In the genomic region with DNA sequence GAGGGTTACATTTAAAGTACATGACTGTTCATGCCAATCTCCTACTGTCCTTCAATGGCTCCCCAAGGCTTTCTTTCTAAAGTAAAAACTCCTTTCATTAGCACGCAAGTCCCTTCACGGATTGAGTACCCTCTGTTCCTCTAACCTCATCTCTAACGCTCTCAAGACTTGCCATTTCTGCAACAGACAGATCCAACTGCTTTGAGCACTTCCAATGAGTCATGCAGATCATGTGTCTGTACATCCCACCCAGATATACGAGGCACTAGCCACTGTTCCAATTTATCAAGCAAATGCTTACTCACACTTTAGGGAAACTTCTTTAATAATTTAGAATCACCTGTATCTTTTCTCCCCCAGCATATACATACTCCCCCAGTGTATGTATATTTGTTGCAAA, we compare ENCODE assay signal across 29 cellular contexts.
A peak's percentile ranks its signal among the peaks of the same experiment; 100 is the strongest.
DNase-seq lines count a peak whose midpoint lies in the region; ATAC-seq, FAIRE-seq and TF ChIP-seq lines count a peak whose summit lies in the region.
"Had no signal": no experiment of that assay in that cellular context is flagged by ENCODE, and none has a peak within 500 bp of the region (broad histone marks: within the 10 kb centered on the region; RNA-seq: fewer than 3 reads in every experiment).

No MANE protein-coding gene starts in this region.

- H3K27me3 Mint-ChIP-seq in astrocyte (ENCODE audit: low read depth, unreplicated experiment): no peaks in the 10 kb centered on the region
- no peaks in the 10 kb centered on the region for H3K27me3 Mint-ChIP-seq in activated T-helper 17 cell treated with anti-CD3 and anti-CD28 coated beads, Interleukin-2, amount 50 U/mL, for 72 hours
- H3K27me3 Mint-ChIP-seq: CD4-positive, alpha-beta T cell; IgD-negative memory B cell had no signal

- H3K4me1 ChIP-seq in astrocyte (ENCODE audit: insufficient read depth, low read length) (no peaks in the 10 kb centered on the region), fibroblast of lung (ENCODE audit: control insufficient read depth, extremely low read depth, insufficient read depth, low read length) (peaks cover 2% of the 10 kb centered on the region)

- H3K4me3 ChIP-seq in astrocyte (ENCODE audit: insufficient read depth, low read depth, low read length) (no peak overlapping the region), fibroblast of lung (replicated peaks in 1 of 4; ENCODE audit: control extremely low read depth in 1 of 4, insufficient read depth in 1 of 4, low read depth in 3 of 4, low read length in 4 of 4) (no peak overlapping the region)
- H3K4me3 ChIP-seq: BLaER1 treated with 17β-estradiol and CSF1 and Interleukin-3, amounts not matched to agents 10 nM and 100 nM had no signal

- H3K9me3 Mint-ChIP-seq in astrocyte (ENCODE audit: unreplicated experiment): peaks cover 3% of the 10 kb centered on the region
- H3K9me3 Mint-ChIP-seq in activated T-helper 17 cell treated with anti-CD3 and anti-CD28 coated beads, Interleukin-2, amount 50 U/mL, for 72 hours: peaks cover 10% of the 10 kb centered on the region

- H3K9ac ChIP-seq in astrocyte (ENCODE audit: low read length) (no peak overlapping the region), fibroblast of lung (ENCODE audit: insufficient read depth, low read length) (no peak overlapping the region)
- H3K9ac ChIP-seq: BLaER1 treated with 17β-estradiol and CSF1 and Interleukin-3, amounts not matched to agents 10 nM and 100 nM; KMS-11 had no signal

- TF ChIP-seq CTCF in astrocyte (IDR thresholded peaks at IDR 0.05; ENCODE audit: insufficient read depth, low read depth, low read length) (no peak), fibroblast of lung (conservative IDR thresholded peaks at IDR 0.05 in 1 of 2, IDR thresholded peaks at IDR 0.05 in 1 of 2; ENCODE audit: low read depth in 1 of 2, low read length in 2 of 2) (no peak)

- no peak for FAIRE-seq in astrocyte (lab: Jason Lieb, UNC)
- FAIRE-seq: A204.1, GM12891, H1 had no signal

- no peak for ATAC-seq in activated T-helper 17 cell treated with anti-CD3 and anti-CD28 coated beads, Interleukin-2, amount 50 U/mL, for 72 hours (replicated peaks)

- DNase-seq in EH (ENCODE audit: low read depth): peak; percentile 45
- DNase-seq in astrocyte (ENCODE audit: low read depth): peak; percentile 4
- DNase-seq in fibroblast of lung (ENCODE audit: low read depth in 2 of 2): peak; percentile 21 to 39
- DNase-seq in myocyte (ENCODE audit: low read depth): peak; percentile 18
- no peak for DNase-seq in activated CD8-positive, alpha-beta memory T cell treated with anti-CD3 and anti-CD28 coated beads, Interleukin-2, amount 50 U/mL, for 48 hours
- no peak for DNase-seq in NCI-H1417 (lab: John Stamatoyannopoulos, UW)
- no peak for DNase-seq in mucosa of gallbladder (ENCODE audit: low spot score)
- DNase-seq: AML-193; CD4-positive, alpha-beta T cell; COR-L47; EL; GF-D8; HCEC 1CT; NCI-H1092 treated with DMSO at 0.1 percent for 48 hours; NCI-H146; NCI-H1930; NCI-H2107; NCI-H446; NCI-H524 treated with DMSO at 0.1 percent for 48 hours; NCI-H774; Right ventricle myocardium superior; RPMI8226 had no signal

- H2AFZ ChIP-seq in astrocyte (ENCODE audit: low read depth, low read length) (no peak overlapping the region), fibroblast of lung (ENCODE audit: low read length) (no peak overlapping the region)

- H3K36me3 ChIP-seq in astrocyte (ENCODE audit: insufficient read depth, low read length) (no peaks in the 10 kb centered on the region), fibroblast of lung (ENCODE audit: control insufficient read depth, insufficient read depth, low read length) (no peaks in the 10 kb centered on the region)
- H3K36me3 ChIP-seq: BLaER1 treated with 17β-estradiol and CSF1 and Interleukin-3, amounts not matched to agents 10 nM and 100 nM had no signal

- no peak overlapping the region for H3K27ac Mint-ChIP-seq in astrocyte (ENCODE audit: unreplicated experiment)
- no peak overlapping the region for H3K27ac Mint-ChIP-seq in activated T-helper 17 cell treated with anti-CD3 and anti-CD28 coated beads, Interleukin-2, amount 50 U/mL, for 72 hours
- H3K27ac Mint-ChIP-seq: CD4-positive, alpha-beta T cell; IgD-negative memory B cell had no signal

- H3K4me1 Mint-ChIP-seq in astrocyte (ENCODE audit: low read depth, unreplicated experiment): peaks cover 11% of the 10 kb centered on the region
- no peaks in the 10 kb centered on the region for H3K4me1 Mint-ChIP-seq in activated T-helper 17 cell treated with anti-CD3 and anti-CD28 coated beads, Interleukin-2, amount 50 U/mL, for 72 hours
- H3K4me1 Mint-ChIP-seq: IgD-negative memory B cell had no signal

- H4K20me1 ChIP-seq in astrocyte (ENCODE audit: insufficient read depth, low read length): no peaks in the 10 kb centered on the region
- no peaks in the 10 kb centered on the region for H4K20me1 ChIP-seq in fibroblast of lung (ENCODE audit: control insufficient read depth, extremely low read depth, insufficient read depth, low read length)
- H4K20me1 ChIP-seq: BLaER1 treated with 17β-estradiol and CSF1 and Interleukin-3, amounts not matched to agents 10 nM and 100 nM had no signal

- H3K36me3 Mint-ChIP-seq in astrocyte (ENCODE audit: low read depth, unreplicated experiment): no peaks in the 10 kb centered on the region
- H3K36me3 Mint-ChIP-seq in activated T-helper 17 cell treated with anti-CD3 and anti-CD28 coated beads, Interleukin-2, amount 50 U/mL, for 72 hours (ENCODE audit: low read depth): no peaks in the 10 kb centered on the region
- H3K36me3 Mint-ChIP-seq: IgD-negative memory B cell had no signal

- H3K9me3 ChIP-seq in astrocyte (ENCODE audit: insufficient read depth, low read depth, low read length): no peaks in the 10 kb centered on the region
- H3K9me3 ChIP-seq in fibroblast of lung (ENCODE audit: control insufficient read depth, insufficient read depth, low read depth, low read length): no peaks in the 10 kb centered on the region

- no peaks in the 10 kb centered on the region for H3K79me2 ChIP-seq in astrocyte (ENCODE audit: insufficient read depth, low read length)
- H3K79me2 ChIP-seq in fibroblast of lung (ENCODE audit: control insufficient read depth, insufficient read depth, low read length): no peaks in the 10 kb centered on the region

- H3K4me2 ChIP-seq in astrocyte (ENCODE audit: low read length) (no peak overlapping the region), fibroblast of lung (ENCODE audit: extremely low read depth, insufficient read depth, low read length) (no peak overlapping the region)
- H3K4me2 ChIP-seq: BLaER1 treated with 17β-estradiol and CSF1 and Interleukin-3, amounts not matched to agents 10 nM and 100 nM; KMS-11 had no signal

- H3K27ac ChIP-seq in astrocyte (ENCODE audit: low read depth, low read length): no peak overlapping the region
- no peak overlapping the region for H3K27ac ChIP-seq in fibroblast of lung (ENCODE audit: insufficient read depth, low read length)
- H3K27ac ChIP-seq: BLaER1 treated with 17β-estradiol and CSF1 and Interleukin-3, amounts not matched to agents 10 nM and 100 nM; KMS-11 had no signal

- H3K27me3 ChIP-seq in astrocyte (ENCODE audit: insufficient read depth, low read length) (no peaks in the 10 kb centered on the region), fibroblast of lung (ENCODE audit: control insufficient read depth, insufficient read depth, low read length) (no peaks in the 10 kb centered on the region)
- H3K27me3 ChIP-seq: BLaER1 treated with 17β-estradiol and CSF1 and Interleukin-3, amounts not matched to agents 10 nM and 100 nM had no signal

- no peak overlapping the region for H3K4me3 Mint-ChIP-seq in astrocyte (ENCODE audit: unreplicated experiment)
- H3K4me3 Mint-ChIP-seq in activated T-helper 17 cell treated with anti-CD3 and anti-CD28 coated beads, Interleukin-2, amount 50 U/mL, for 72 hours: no peak overlapping the region
- H3K4me3 Mint-ChIP-seq: CD4-positive, alpha-beta T cell; IgD-negative memory B cell had no signal

Comparison
In these comparisons a context has a peak if more than half of its experiments do, and no peak if none do; other contexts are left out.
1. DNase-seq: peak in EH (single experiment), astrocyte (single experiment), fibroblast of lung (2 of 2) and myocyte (single experiment); none in activated CD8-positive, alpha-beta memory T cell treated with anti-CD3 and anti-CD28 coated beads, Interleukin-2, amount 50 U/mL, for 48 hours (single experiment), NCI-H1417 (0 of 3) and mucosa of gallbladder (single experiment).